ENCODE assay signal across 8 cellular contexts in the genomic region with DNA sequence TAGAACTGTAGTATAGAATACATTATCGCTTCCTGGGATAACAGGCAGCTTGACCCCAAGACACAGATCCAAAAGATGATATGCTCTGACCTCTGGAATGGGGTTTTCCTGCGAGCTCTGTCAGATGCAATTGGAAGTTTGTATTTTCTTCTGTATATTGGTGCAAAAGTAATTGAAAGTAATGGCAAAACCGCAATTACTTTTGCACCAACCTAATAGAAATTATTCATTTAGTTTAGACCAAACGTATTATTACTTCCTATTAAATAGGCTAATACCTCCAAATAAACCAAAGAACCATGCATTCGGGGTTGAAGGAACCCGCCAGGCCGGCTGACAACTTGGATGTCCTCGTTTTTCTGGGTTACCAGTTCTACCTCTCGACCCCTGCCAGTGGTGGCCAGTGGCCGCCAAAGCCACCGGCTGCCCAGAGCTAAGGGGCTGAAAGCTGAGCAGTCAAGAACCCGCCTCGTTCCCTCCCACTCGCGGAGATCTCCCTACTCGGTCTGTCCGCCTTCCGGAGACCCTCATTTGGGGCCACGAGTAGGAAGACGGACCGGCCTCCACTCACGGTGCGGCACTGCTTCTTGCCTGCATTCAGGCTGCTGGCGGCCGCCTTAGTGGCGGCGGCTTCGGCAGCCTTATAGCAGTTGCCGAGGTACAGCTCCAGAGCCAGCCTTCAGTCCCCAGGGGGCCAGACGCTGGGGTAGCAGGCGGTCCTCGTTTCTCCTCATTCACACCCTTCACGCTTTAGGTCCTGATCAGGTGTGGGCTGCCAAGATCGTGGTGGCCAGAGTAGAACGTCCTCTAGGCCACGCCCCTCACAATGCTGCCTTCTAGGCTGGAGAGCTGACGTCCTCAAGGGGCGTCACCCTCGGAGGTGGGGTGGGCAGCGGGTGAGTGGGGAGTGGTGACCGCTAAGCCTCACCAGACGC.
DNase-seq lines count a peak whose midpoint lies in the region; ATAC-seq and TF ChIP-seq lines count a peak whose summit lies in the region.

No MANE protein-coding gene starts in this region.

- H3K9me3 ChIP-seq in lung (ENCODE audit: control insufficient read depth in 2 of 2, insufficient read depth in 1 of 2, low read length in 1 of 2) (peaks cover 0 to 3% of the 10 kb centered on the region in 2 donors), transverse colon (no peaks in the 10 kb centered on the region)

- TF ChIP-seq CTCF in coronary artery (IDR thresholded peaks at IDR 0.05), result no peak
- no peak for TF ChIP-seq CTCF in lung (IDR thresholded peaks at IDR 0.05; ENCODE audit: control extremely low read depth, extremely low read depth)
- TF ChIP-seq CTCF in transverse colon (IDR thresholded peaks at IDR 0.05), result no peak

- peak; percentile 19 for ATAC-seq in lung (ENCODE audit: insufficient read depth, low FRiP score)
- no peak for ATAC-seq in HG02884 (IDR thresholded peaks at IDR 0.05; ENCODE audit: unreplicated experiment)
- ATAC-seq in GM18873 (IDR thresholded peaks at IDR 0.05; ENCODE audit: low FRiP score, unreplicated experiment), result no peak

- intact Hi-C loops in transverse colon (cut with DNase I; ENCODE audit: low total_unique reads), result no loop called here

- TF ChIP-seq POLR2A in transverse colon (IDR thresholded peaks at IDR 0.05), result no peak

- in situ Hi-C loops in transverse colon (cut with MboI; ENCODE audit: low pct_ligation_motif_present in 1 of 4, low pct_unique_long_range_greater_than_20kb in 1 of 4, low sequenced_read_pairs in 3 of 4), result no loop called here

- H3K27ac ChIP-seq in coronary artery (no peak overlapping the region), lung (ENCODE audit: low read depth in 1 of 2, low read length in 1 of 2) (no peak overlapping the region), transverse colon (no peak overlapping the region)

- H3K27me3 ChIP-seq in lung (ENCODE audit: control insufficient read depth, insufficient read depth) (no peaks in the 10 kb centered on the region), transverse colon (no peaks in the 10 kb centered on the region)

- H3K4me1 ChIP-seq in lung (ENCODE audit: control insufficient read depth in 2 of 2, insufficient read depth in 2 of 2, low read length in 2 of 2) (no peaks in the 10 kb centered on the region), transverse colon (no peaks in the 10 kb centered on the region)

- TF ChIP-seq EP300 in transverse colon (IDR thresholded peaks at IDR 0.05; ENCODE audit: low read depth), result no peak

- H3K4me3 ChIP-seq in GM08714 (ENCODE audit: low read length) (peak overlapping the region; percentile 2; the same call in 1 of the 2 replicates), coronary artery (peak overlapping the region; percentile 62), lung (no peak overlapping the region), transverse colon (peak overlapping the region in 3 of 4 donors; percentile 14 to 38 (median 17))

- 18 to 36% methylated on average over 30 to 42 of the region's 42 CpGs for WGBS in lung, 2 donors
- 48 to 100% methylated on average over 1 to 42 of the region's 42 CpGs for WGBS in transverse colon (ENCODE audit: low coverage in 1 of 2), 2 donors

- DNase-seq in NCI-H510A (lab: John Stamatoyannopoulos, UW) (peak; percentile 26), coronary artery (ENCODE audit: low spot score) (no peak), lung (ENCODE audit: low spot score) (no peak), transverse colon (peak; percentile 25)
- DNase-seq in stimulated activated CD4-positive, alpha-beta T cell treated with anti-CD3 and anti-CD28 coated beads, Interleukin-2, amount 100 ng/mL, for 48 hours, result no peak

- H3K36me3 ChIP-seq in lung (ENCODE audit: control insufficient read depth in 2 of 2, insufficient read depth in 2 of 2, low read length in 2 of 2), result no peaks in the 10 kb centered on the region
- no peaks in the 10 kb centered on the region for H3K36me3 ChIP-seq in transverse colon

Comparison
In these comparisons a context has a peak if more than half of its experiments do, and no peak if none do; other contexts are left out.
1. DNase-seq: peak in NCI-H510A (single experiment) and transverse colon (single experiment); none in coronary artery (single experiment), lung (single experiment) and stimulated activated CD4-positive, alpha-beta T cell treated with anti-CD3 and anti-CD28 coated beads, Interleukin-2, amount 100 ng/mL, for 48 hours (0 of 2).